Comparison of ENCODE assay signal across 8 cellular contexts in genomic region chr16:15641753-15642556, GRCh38. TPM values are rescaled to one million over a fixed set of nuclear protein-coding genes. Genes with fewer than 3 reads are reported as not detected.
A peak's percentile ranks its signal among the peaks of the same experiment; 100 is the strongest.
DNase-seq lines count a peak whose midpoint lies in the region; ATAC-seq, FAIRE-seq and TF ChIP-seq lines count a peak whose summit lies in the region.

No MANE protein-coding gene starts in this region.

- no peak for FAIRE-seq in GM12878 (lab: Jason Lieb, UNC)

- no peaks in the 10 kb centered on the region for H3K27me3 ChIP-seq in GM12878 (replicated peaks in 1 of 2; ENCODE audit: control insufficient read depth in 2 of 2, insufficient read depth in 2 of 2, low read length in 1 of 2)
- no peaks in the 10 kb centered on the region for H3K27me3 ChIP-seq in mesenchymal stem cell (ENCODE audit: control insufficient read depth in 1 of 2, insufficient read depth in 1 of 2, low read length in 2 of 2)

- no peak overlapping the region for H3K23ac ChIP-seq in mesenchymal stem cell (ENCODE audit: low read length in 2 of 2)

- H2BK5ac ChIP-seq in mesenchymal stem cell (ENCODE audit: low read depth, low read length, poor library complexity, severe bottlenecking), result no peak overlapping the region

- H4K20me1 ChIP-seq in GM12878 (ENCODE audit: control insufficient read depth, insufficient read depth), result no peaks in the 10 kb centered on the region

- H3K36me3 ChIP-seq in GM12878 (ENCODE audit: control insufficient read depth in 2 of 2, insufficient read depth in 2 of 2, low read length in 1 of 2), result peaks cover 0 to 4% of the 10 kb centered on the region in 2 experiments; a peak in 1 of 4 replicates
- peaks cover 13 to 23% of the 10 kb centered on the region in 2 experiments for H3K36me3 ChIP-seq in mesenchymal stem cell (ENCODE audit: control insufficient read depth in 1 of 2, insufficient read depth in 2 of 2, low read depth in 1 of 2, low read length in 2 of 2)
- peaks cover 2% of the 10 kb centered on the region for H3K36me3 ChIP-seq in urinary bladder (ENCODE audit: insufficient read depth)

- no peak for DNase-seq in activated naive CD4-positive, alpha-beta T cell (lab: John Stamatoyannopoulos, UW)
- no peak for DNase-seq in GM12878 (ENCODE audit: low read depth, low spot score)
- peak; percentile 13 for DNase-seq in mesenchymal stem cell
- DNase-seq in GM03348 (ENCODE audit: low spot score), result no peak
- no peak for DNase-seq in amygdala (lab: John Stamatoyannopoulos, UW)

- TF ChIP-seq CTCF in GM12878 (IDR thresholded peaks at IDR 0.05 in 2 of 3, conservative IDR thresholded peaks at IDR 0.05 in 1 of 3; ENCODE audit: control insufficient read depth in 2 of 3, extremely low read depth in 1 of 3, insufficient read depth in 1 of 3, low read depth in 3 of 3, low read length in 3 of 3), result no peak

- H3K4me3 ChIP-seq in GM12878, result peak overlapping the region; percentile 87
- H3K4me3 ChIP-seq in mesenchymal stem cell (ENCODE audit: insufficient read depth in 1 of 2, low read depth in 1 of 2, low read length in 2 of 2), result peak overlapping the region; percentile 87 to 99
- H3K4me3 ChIP-seq in urinary bladder (ENCODE audit: low read depth, low read length), result peak overlapping the region; percentile 77

- H3K27ac ChIP-seq in GM12878 (ENCODE audit: control insufficient read depth, insufficient read depth), result peak overlapping the region; percentile 75
- H3K27ac ChIP-seq in mesenchymal stem cell (ENCODE audit: low read length, poor library complexity, severe bottlenecking), result peak overlapping the region; percentile 86
- H3K27ac ChIP-seq in urinary bladder (ENCODE audit: low read depth), result no peak overlapping the region

- H3K14ac ChIP-seq in mesenchymal stem cell (ENCODE audit: low read length in 2 of 2), result no peak overlapping the region

- peak overlapping the region; percentile 85 for H3K27ac Mint-ChIP-seq in activated naive CD4-positive, alpha-beta T cell treated with anti-CD3 and anti-CD28 coated beads, Interleukin-2, amount 50 U/mL, for 24 hours

- H2BK120ac ChIP-seq in mesenchymal stem cell (ENCODE audit: low read depth, low read length), result no peak overlapping the region

- peaks cover 61% of the 10 kb centered on the region for H3K4me1 Mint-ChIP-seq in activated naive CD4-positive, alpha-beta T cell treated with anti-CD3 and anti-CD28 coated beads, Interleukin-2, amount 50 U/mL, for 24 hours

- peaks cover 15% of the 10 kb centered on the region for H3K36me3 Mint-ChIP-seq in activated naive CD4-positive, alpha-beta T cell treated with anti-CD3 and anti-CD28 coated beads, Interleukin-2, amount 50 U/mL, for 24 hours

- POLR2A ChIA-PET in GM12878 (lab: Charles Lee), result interaction anchor here (0.6 to 3.7 kb wide), 5 partner anchors 8 to 1331 kb away, joined by 3 to 29 read pairs (median 16); partner anchors contain the start of gene NDE1

- no peaks in the 10 kb centered on the region for H3K27me3 Mint-ChIP-seq in activated naive CD4-positive, alpha-beta T cell treated with anti-CD3 and anti-CD28 coated beads, Interleukin-2, amount 50 U/mL, for 24 hours

- peak overlapping the region; percentile 77 for H3K4me2 ChIP-seq in GM12878 (ENCODE audit: control insufficient read depth, insufficient read depth)
- H3K4me2 ChIP-seq in mesenchymal stem cell (ENCODE audit: low read length, poor library complexity, severe bottlenecking), result peak overlapping the region; percentile 74

- WGBS in GM12878 (ENCODE audit: insufficient coverage, insufficient replicate concordance, low lambda C conversion rate, missing lambda C conversion rate), result 3% methylated on average over 15 of the region's 15 CpGs
- 31% methylated on average over 12 of the region's 15 CpGs for WGBS in mesenchymal stem cell
- WGBS in urinary bladder, result 22% methylated on average over 15 of the region's 15 CpGs

- peak overlapping the region; percentile 35 for H2AK5ac ChIP-seq in mesenchymal stem cell (ENCODE audit: low read length, severe bottlenecking)

- SMC1A ChIA-PET in GM12878 (lab: Charles Lee; ENCODE audit: uncharacterized antibody, unreplicated experiment), result interaction anchor here (0.7 to 5.5 kb wide), 15 partner anchors 8 to 215 kb away, joined by 3 to 43 read pairs (median 4); no protein-coding TSS in a partner anchor

- peaks cover 42% of the 10 kb centered on the region for H3K79me2 ChIP-seq in GM12878 (ENCODE audit: control insufficient read depth, insufficient read depth, low read length)

- peak overlapping the region; percentile 92 for H3K4me3 Mint-ChIP-seq in activated naive CD4-positive, alpha-beta T cell treated with anti-CD3 and anti-CD28 coated beads, Interleukin-2, amount 50 U/mL, for 24 hours

- H2AFZ ChIP-seq in GM12878 (ENCODE audit: control insufficient read depth, low read depth, low read length), result no peak overlapping the region
- H2AFZ ChIP-seq in mesenchymal stem cell (ENCODE audit: low read depth, low read length), result no peak overlapping the region

- intact Hi-C loops in GM12878 (cut with micrococcal nuclease; ENCODE audit: unreplicated experiment), result loop anchor here (2.0 kb wide), 1 partner anchor 51 kb away; no protein-coding TSS in a partner anchor

- H3K9ac ChIP-seq in GM12878 (ENCODE audit: control insufficient read depth, insufficient read depth, low read length), result peak overlapping the region; percentile 67
- H3K9ac ChIP-seq in mesenchymal stem cell (ENCODE audit: low read length), result peak overlapping the region; percentile 100

- H2BK15ac ChIP-seq in mesenchymal stem cell (ENCODE audit: low read depth, poor library complexity, severe bottlenecking), result no peak overlapping the region

- H3K9me3 ChIP-seq in GM12878 (replicated peaks; ENCODE audit: control insufficient read depth, insufficient read depth, low read length) (no peaks in the 10 kb centered on the region), mesenchymal stem cell (ENCODE audit: control insufficient read depth, low read length) (no peaks in the 10 kb centered on the region)

- in situ Hi-C loops in GM12878 (cut with MboI), result loop anchor here (25.0 kb wide), 1 partner anchor 1005 kb away; the partner anchor contains the start of genes BFAR and PARN

- RAD21 ChIA-PET in GM12878 (lab: Charles Lee; ENCODE audit: unreplicated experiment), result interaction anchor here (0.5 to 2.3 kb wide), 11 partner anchors 8 to 367 kb away, joined by 3 to 20 read pairs (median 3); no protein-coding TSS in a partner anchor

- no peak overlapping the region for H4K91ac ChIP-seq in mesenchymal stem cell (ENCODE audit: low read length)

- TSS peak; percentile 72 for BruUV-seq in GM12878 (replicated peaks; lab: Mats Ljungman, UMichigan)

- no peak for TF ChIP-seq EP300 in GM12878 (IDR thresholded peaks at IDR 0.05; ENCODE audit: borderline replicate concordance in 1 of 2, control insufficient read depth in 1 of 2, low read depth in 2 of 2, low read length in 2 of 2)

- H3K18ac ChIP-seq in mesenchymal stem cell (ENCODE audit: low read depth in 1 of 2, low read length in 2 of 2), result no peak overlapping the region

- no peak overlapping the region for H3K4ac ChIP-seq in mesenchymal stem cell (ENCODE audit: low read depth in 1 of 2, low read length in 2 of 2)

- peaks cover 5% of the 10 kb centered on the region for H3K9me3 Mint-ChIP-seq in activated naive CD4-positive, alpha-beta T cell treated with anti-CD3 and anti-CD28 coated beads, Interleukin-2, amount 50 U/mL, for 24 hours

- no peak overlapping the region for H4K8ac ChIP-seq in mesenchymal stem cell (ENCODE audit: low read length)

- TF ChIP-seq POLR2A in GM12878 (IDR thresholded peaks at IDR 0.05; ENCODE audit: low read depth, low read length), result no peak

- no peak overlapping the region for H2BK12ac ChIP-seq in mesenchymal stem cell (ENCODE audit: low read length in 2 of 2)

- H3K4me1 ChIP-seq in GM12878 (ENCODE audit: control insufficient read depth, insufficient read depth, low read length) (peaks cover 45% of the 10 kb centered on the region), mesenchymal stem cell (ENCODE audit: control insufficient read depth, insufficient read depth, low read depth, low read length) (peaks cover 3% of the 10 kb centered on the region), urinary bladder (ENCODE audit: insufficient read depth) (no peaks in the 10 kb centered on the region)

- no peak for TF ChIP-seq RAD21 in GM12878 (IDR thresholded peaks at IDR 0.05; ENCODE audit: insufficient read depth, low read depth, low read length)

- CTCF ChIA-PET in GM12878 (lab: Yijun Ruan, JAX), result interaction anchor here (0.6 to 3.5 kb wide), 10 partner anchors 8 to 1397 kb away, joined by 3 to 17 read pairs (median 6); no protein-coding TSS in a partner anchor

- ATAC-seq in GM12878 (no peak), HG03442 (IDR thresholded peaks at IDR 0.05; ENCODE audit: unreplicated experiment) (no peak)

- peaks cover 8% of the 10 kb centered on the region for H3K79me1 ChIP-seq in mesenchymal stem cell (replicated peaks; ENCODE audit: low read length, poor library complexity, severe bottlenecking)

RNA-seq across cellular contexts. Expression of gene MARF1, which starts 1.0 kb away (rescaled TPM):
- total RNA-seq in GM12878 (2013; cell fraction: nucleolus; rRNA removed), result 164 and 178 TPM in 2 replicates
- total RNA-seq in GM12878 (2014; rRNA removed) (11.7 and 13.8 TPM in 2 replicates), GM12878 (2014; rRNA removed; fragmentation: Illumina TruSeq; extraction: Trizol) (13.0 and 13.5 TPM in 2 replicates), GM12878 (2021) (40.1 and 41.6 TPM in 2 replicates), urinary bladder (45.0 TPM)
- polyA plus RNA-seq in GM12878 (2011; ENCODE audit: low read depth), result 21.0 TPM
- polyA plus RNA-seq in GM12878 (2011; rRNA removed) (21.4 and 24.1 TPM in 2 replicates), GM12878 (2014; fragmentation: Illumina TruSeq; extraction: Trizol) (23.8 and 27.7 TPM in 2 replicates), GM12878 (2014; fragmentation: Nextera tagmentation; extraction: Ambion mirVana) (1 to 10 TPM; 4.5 to 5.9 TPM), GM12878 (2014; rRNA removed) (19.1 and 20.7 TPM in 2 replicates), GM12878 (2016; fragmentation: Nextera tagmentation; extraction: Ambion mirVana) (10 to 100 TPM; 13.4 to 14.3 TPM), urinary bladder (30.6 TPM)
- 13.3 and 19.5 TPM in 2 replicates for polyA plus RNA-seq in GM12878 (2011; cell fraction: cytosol; rRNA removed)
- 75.8 and 83.5 TPM in 2 replicates for polyA plus RNA-seq in GM12878 (2011; cell fraction: nucleus; rRNA removed)
- polyA plus RNA-seq in GM12878 (2012), result 19.9 and 20.7 TPM in 2 replicates
- polyA minus RNA-seq in GM12878 (2011; rRNA and poly(A)+ RNA removed), result 27.6 and 60.3 TPM in 2 replicates
- polyA minus RNA-seq in GM12878 (2011; cell fraction: cytosol; rRNA and poly(A)+ RNA removed), result 13.4 and 13.9 TPM in 2 replicates
- 34.2 and 47.5 TPM in 2 replicates for polyA minus RNA-seq in GM12878 (2011; cell fraction: nucleus; rRNA and poly(A)+ RNA removed)
- polyA plus RNA-seq in mesenchymal stem cell (2013, experiment 1 of 2), result 20.0 TPM
- polyA plus RNA-seq in mesenchymal stem cell (2013, experiment 2 of 2), result 16.7 TPM

RNA-seq across cellular contexts. Expression of gene NDE1, which starts 8.1 kb away (rescaled TPM):
- total RNA-seq in GM12878 (2013; cell fraction: nucleolus; rRNA removed), result 114 and 115 TPM in 2 replicates
- total RNA-seq in GM12878 (2014; rRNA removed) (68.4 and 73.1 TPM in 2 replicates), GM12878 (2014; rRNA removed; fragmentation: Illumina TruSeq; extraction: Trizol) (89.0 and 92.8 TPM in 2 replicates), GM12878 (2021) (148 and 156 TPM in 2 replicates), urinary bladder (39.1 TPM)
- 32.2 TPM for polyA plus RNA-seq in GM12878 (2011; ENCODE audit: low read depth)
- polyA plus RNA-seq in GM12878 (2011; rRNA removed) (47.9 and 51.1 TPM in 2 replicates), GM12878 (2014; fragmentation: Illumina TruSeq; extraction: Trizol) (105 and 106 TPM in 2 replicates), GM12878 (2014; fragmentation: Nextera tagmentation; extraction: Ambion mirVana) (1 to 10 TPM; 5.7 to 7.4 TPM), GM12878 (2014; rRNA removed) (82.8 and 92.7 TPM in 2 replicates), GM12878 (2016; fragmentation: Nextera tagmentation; extraction: Ambion mirVana) (100 to 1,000 TPM in 1 of 2 experiments, 10 to 100 TPM in 1; 94.6 to 110 TPM), urinary bladder (38.0 TPM)
- polyA plus RNA-seq in GM12878 (2011; cell fraction: cytosol; rRNA removed), result 62.1 and 78.8 TPM in 2 replicates
- polyA plus RNA-seq in GM12878 (2011; cell fraction: nucleus; rRNA removed), result 34.2 and 47.9 TPM in 2 replicates
- 51.2 and 74.8 TPM in 2 replicates for polyA plus RNA-seq in GM12878 (2012)
- 39.5 and 59.3 TPM in 2 replicates for polyA minus RNA-seq in GM12878 (2011; rRNA and poly(A)+ RNA removed)
- polyA minus RNA-seq in GM12878 (2011; cell fraction: cytosol; rRNA and poly(A)+ RNA removed), result 40.0 and 49.7 TPM in 2 replicates
- 20.6 and 44.3 TPM in 2 replicates for polyA minus RNA-seq in GM12878 (2011; cell fraction: nucleus; rRNA and poly(A)+ RNA removed)
- 23.1 TPM for polyA plus RNA-seq in mesenchymal stem cell (2013, experiment 1 of 2)
- 22.8 TPM for polyA plus RNA-seq in mesenchymal stem cell (2013, experiment 2 of 2)
